ENCODE assay signal across 8 cellular contexts in genomic region chr3:45689787-45690145, GRCh38. TPM values are rescaled to one million over a fixed set of nuclear protein-coding genes. Genes with fewer than 3 reads are reported as not detected.
DNase-seq lines count a peak whose midpoint lies in the region; ATAC-seq and TF ChIP-seq lines count a peak whose summit lies in the region.

No MANE protein-coding gene starts in this region.

- H3K36me3 ChIP-seq in H7 (replicated peaks; ENCODE audit: control insufficient read depth, insufficient read depth, low read length) (no peaks in the 10 kb centered on the region; the same call in none of the 2 replicates), gastrocnemius medialis (no peaks in the 10 kb centered on the region)

- no peak for TF ChIP-seq POLR2A in gastrocnemius medialis (IDR thresholded peaks at IDR 0.05)

- ATAC-seq in gastrocnemius medialis (peak in 1 of 2 donors; percentile 3), GM21619 (IDR thresholded peaks at IDR 0.05; ENCODE audit: unreplicated experiment) (no peak), HG03175 (IDR thresholded peaks at IDR 0.05; ENCODE audit: unreplicated experiment) (no peak)

- peak overlapping the region; percentile 98 for H3K27ac Mint-ChIP-seq in T-helper 2 cell treated with Interferon-gamma antibody and Interleukin-4, amounts not matched to agents 5 μg/mL and 100 μg/mL, for 36 hours

- H3K27ac ChIP-seq in gastrocnemius medialis = peak overlapping the region; percentile 89 to 95 (median 93)

- H3K27me3 ChIP-seq in H7 (ENCODE audit: control insufficient read depth, insufficient read depth, low read length) = no peaks in the 10 kb centered on the region
- no peaks in the 10 kb centered on the region for H3K27me3 ChIP-seq in gastrocnemius medialis

- H3K4me1 Mint-ChIP-seq in T-helper 2 cell treated with Interferon-gamma antibody and Interleukin-4, amounts not matched to agents 5 μg/mL and 100 μg/mL, for 36 hours (ENCODE audit: low read depth) = peaks cover 50% of the 10 kb centered on the region

- peaks cover 39% of the 10 kb centered on the region for H3K36me3 Mint-ChIP-seq in T-helper 2 cell treated with Interferon-gamma antibody and Interleukin-4, amounts not matched to agents 5 μg/mL and 100 μg/mL, for 36 hours (ENCODE audit: low read depth)

- H3K4me3 Mint-ChIP-seq in T-helper 2 cell treated with Interferon-gamma antibody and Interleukin-4, amounts not matched to agents 5 μg/mL and 100 μg/mL, for 36 hours = peak overlapping the region; percentile 88

- H3K9me3 Mint-ChIP-seq in T-helper 2 cell treated with Interferon-gamma antibody and Interleukin-4, amounts not matched to agents 5 μg/mL and 100 μg/mL, for 36 hours = no peaks in the 10 kb centered on the region

- H3K4me1 ChIP-seq in gastrocnemius medialis = peaks cover 59 to 64% of the 10 kb centered on the region in 2 donors

- DNase-seq in H7 (no peak), fibroblast of villous mesenchyme (ENCODE audit: low read depth) (no peak), gastrocnemius medialis (no peak), globus pallidus (ENCODE audit: low spot score) (no peak), nucleus accumbens (lab: John Stamatoyannopoulos, UW) (no peak)
- no peak for DNase-seq in T-helper 2 cell treated with Interferon-gamma antibody and Interleukin-4, amounts not matched to agents 5 μg/mL and 100 μg/mL, for 36 hours (ENCODE audit: low spot score)

- H3K27me3 Mint-ChIP-seq in T-helper 2 cell treated with Interferon-gamma antibody and Interleukin-4, amounts not matched to agents 5 μg/mL and 100 μg/mL, for 36 hours (ENCODE audit: low read depth) = peaks cover 5% of the 10 kb centered on the region

- in situ Hi-C loops in gastrocnemius medialis (cut with MboI; ENCODE audit: low sequenced_read_pairs in 4 of 4) = no loop called here

- H3K9me3 ChIP-seq in gastrocnemius medialis = no peaks in the 10 kb centered on the region

- TF ChIP-seq CTCF in fibroblast of villous mesenchyme (IDR thresholded peaks at IDR 0.05; ENCODE audit: insufficient read depth, low read depth, low read length) (no peak), gastrocnemius medialis (IDR thresholded peaks at IDR 0.05 in 4 of 5, conservative IDR thresholded peaks at IDR 0.05 in 1 of 5) (no peak)

- intact Hi-C loops in gastrocnemius medialis (cut with DNase I; ENCODE audit: low total_unique reads) = loop anchor here (2.0 kb wide), 1 partner anchor 129 kb away; no protein-coding TSS in a partner anchor

- H3K4me3 ChIP-seq in H7 (ENCODE audit: insufficient read depth, low read depth, low read length) (peak overlapping the region; percentile 91), fibroblast of villous mesenchyme (ENCODE audit: low read depth, low read length) (peak overlapping the region; percentile 86), gastrocnemius medialis (peak overlapping the region; percentile 76 to 97 (median 82))

RNA-seq across cellular contexts. Expression of gene SACM1L, which starts 0.6 kb away (rescaled TPM):
- 31.2 and 50.9 TPM in 2 replicates for total RNA-seq in H7 (2014; rRNA removed; shearing (Covaris generic))
- 29.3 and 53.1 TPM in 2 replicates for total RNA-seq in fibroblast of villous mesenchyme
- 10 to 100 TPM in 2 of 4 donors, 1 to 10 TPM in 2; 7.7 to 28.7 (median 9.1) TPM for total RNA-seq in gastrocnemius medialis
